In the genomic region with DNA sequence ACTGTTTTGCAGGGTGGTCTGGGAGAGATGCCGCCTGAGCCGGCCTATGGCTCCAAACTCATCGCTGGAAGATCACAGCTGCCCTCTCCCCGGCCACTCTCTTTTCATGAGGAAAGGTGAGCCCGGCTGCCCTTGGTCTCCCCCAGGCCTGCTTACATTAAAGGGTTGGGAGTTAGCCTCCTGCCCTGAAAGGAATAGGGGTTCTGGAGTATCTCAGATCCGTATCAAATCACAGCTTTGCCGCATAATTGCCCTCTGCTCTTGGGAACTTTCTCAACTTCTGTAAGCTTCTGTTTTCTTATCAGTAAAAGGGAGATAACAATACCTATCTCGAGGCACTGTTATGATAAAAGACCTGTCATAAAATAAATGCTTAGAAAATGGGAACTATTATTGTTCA, we compare ENCODE assay signal across 1 cellular context.
TF ChIP-seq lines count a peak whose summit lies in the region.

No MANE protein-coding gene starts in this region.

TF ChIP-seq in HEK293, 187 proteins besides CTCF, POLR2A, EP300 and RAD21 (continued from another document):
- TF ChIP-seq, protein P1, sequence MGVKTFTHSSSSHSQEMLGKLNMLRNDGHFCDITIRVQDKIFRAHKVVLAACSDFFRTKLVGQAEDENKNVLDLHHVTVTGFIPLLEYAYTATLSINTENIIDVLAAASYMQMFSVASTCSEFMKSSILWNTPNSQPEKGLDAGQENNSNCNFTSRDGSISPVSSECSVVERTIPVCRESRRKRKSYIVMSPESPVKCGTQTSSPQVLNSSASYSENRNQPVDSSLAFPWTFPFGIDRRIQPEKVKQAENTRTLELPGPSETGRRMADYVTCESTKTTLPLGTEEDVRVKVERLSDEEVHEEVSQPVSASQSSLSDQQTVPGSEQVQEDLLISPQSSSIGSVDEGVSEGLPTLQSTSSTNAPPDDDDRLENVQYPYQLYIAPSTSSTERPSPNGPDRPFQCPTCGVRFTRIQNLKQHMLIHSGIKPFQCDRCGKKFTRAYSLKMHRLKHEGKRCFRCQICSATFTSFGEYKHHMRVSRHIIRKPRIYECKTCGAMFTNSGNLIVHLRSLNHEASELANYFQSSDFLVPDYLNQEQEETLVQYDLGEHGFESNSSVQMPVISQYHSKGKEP (tag by site-specific recombination; IDR thresholded peaks at IDR 0.05), result no peak
- TF ChIP-seq YY1 (tag by site-specific recombination; IDR thresholded peaks at IDR 0.05) (no peak), GLI4 (tag by site-specific recombination; IDR thresholded peaks at IDR 0.05) (no peak)
